ENCODE assay signal across 29 cellular contexts in genomic region chr5:121692163-121692562, GRCh38.
"Had no signal": no experiment of that assay in that cellular context is flagged by ENCODE, and none has a peak within 500 bp of the region (broad histone marks: within the 10 kb centered on the region; RNA-seq: fewer than 3 reads in every experiment).

No MANE protein-coding gene starts in this region.

- ATAC-seq: naive thymus-derived CD8-positive, alpha-beta T cell; right cardiac atrium; stimulated activated naive B cell treated with anti-CD40 and anti-IgM and Interleukin-4, amounts not matched to agents 10 μg/mL and 1 μg/mL and 100 μg/mL, for 72 hours; stimulated activated naive CD8-positive, alpha-beta T cell treated with anti-CD3 and anti-CD28 coated beads, Interleukin-15, Interleukin-2, amounts not matched to agents 100 U/mL and 50 U/mL, for 24 hours had no signal

- H3K4me1 ChIP-seq: left lung, lower lobe of right lung, pancreas, prostate gland, sigmoid colon, stomach, testis, thyroid gland, transverse colon, upper lobe of left lung, vagina had no signal

- H3K27me3 Mint-ChIP-seq: naive thymus-derived CD8-positive, alpha-beta T cell; stimulated activated naive B cell treated with anti-CD40 and anti-IgM and Interleukin-4, amounts not matched to agents 10 μg/mL and 1 μg/mL and 100 μg/mL, for 72 hours had no signal

- H3K9me3 Mint-ChIP-seq: nephron, neural crest cell had no signal

- DNase-seq: hypothalamus; immature natural killer cell; kidney; left colon; left lung; lower lobe of right lung; mammary epithelial cell; naive thymus-derived CD8-positive, alpha-beta T cell; nucleus accumbens; pancreas; posterior cingulate gyrus; retina; right cardiac atrium; sigmoid colon; stimulated activated CD4-positive, alpha-beta T cell treated with anti-CD3 and anti-CD28 coated beads, Interleukin-1b, Interleukin-23, amount 100 ng/mL, for 48 hours; stimulated activated CD4-positive, alpha-beta T cell treated with anti-CD3 and anti-CD28 coated beads, Interleukin-4, amount 100 ng/mL, for 1 hour; stimulated activated naive B cell treated with anti-CD40 and anti-IgM and Interleukin-4, amounts not matched to agents 10 μg/mL and 1 μg/mL and 100 μg/mL, for 72 hours; stimulated activated naive CD8-positive, alpha-beta T cell treated with anti-CD3 and anti-CD28 coated beads, Interleukin-15, Interleukin-2, amounts not matched to agents 100 U/mL and 50 U/mL, for 24 hours; testis; transverse colon had no signal

- H3K4me1 Mint-ChIP-seq: immature natural killer cell; nephron; neural crest cell; stimulated activated naive B cell treated with anti-CD40 and anti-IgM and Interleukin-4, amounts not matched to agents 10 μg/mL and 1 μg/mL and 100 μg/mL, for 72 hours had no signal

- H3K36me3 ChIP-seq: left lung, lower lobe of right lung, pancreas, prostate gland, sigmoid colon, stomach, thyroid gland, transverse colon, upper lobe of left lung, vagina had no signal

- H3K27me3 ChIP-seq: left lung, pancreas, stomach, testis, thyroid gland, transverse colon, upper lobe of left lung, vagina had no signal

- H3K27ac ChIP-seq: left lung, lower lobe of right lung, pancreas, prostate gland, sigmoid colon, stomach, testis, thyroid gland, upper lobe of left lung, vagina had no signal

- H3K27ac Mint-ChIP-seq: immature natural killer cell; naive thymus-derived CD8-positive, alpha-beta T cell; stimulated activated naive B cell treated with anti-CD40 and anti-IgM and Interleukin-4, amounts not matched to agents 10 μg/mL and 1 μg/mL and 100 μg/mL, for 72 hours had no signal

- H3K4me3 Mint-ChIP-seq: immature natural killer cell; naive thymus-derived CD8-positive, alpha-beta T cell; nephron; neural crest cell; stimulated activated naive B cell treated with anti-CD40 and anti-IgM and Interleukin-4, amounts not matched to agents 10 μg/mL and 1 μg/mL and 100 μg/mL, for 72 hours had no signal

- H3K9me3 ChIP-seq: left lung, lower lobe of right lung, pancreas, prostate gland, sigmoid colon, stomach, testis, thyroid gland, transverse colon, upper lobe of left lung, vagina had no signal

- FAIRE-seq: islet of Langerhans, kidney, pancreas had no signal

- H3K4me3 ChIP-seq: left lung, lower lobe of right lung, pancreas, prostate gland, sigmoid colon, smooth muscle cell, stomach, testis, thyroid gland, transverse colon, upper lobe of left lung, vagina had no signal

- H3K36me3 Mint-ChIP-seq: immature natural killer cell; naive thymus-derived CD8-positive, alpha-beta T cell; stimulated activated naive B cell treated with anti-CD40 and anti-IgM and Interleukin-4, amounts not matched to agents 10 μg/mL and 1 μg/mL and 100 μg/mL, for 72 hours had no signal
